In genomic region chr22:41833369-41834004, GRCh38 we compare ENCODE assay signal across 8 cellular contexts. TPM values are rescaled to one million over a fixed set of nuclear protein-coding genes. Genes with fewer than 3 reads are reported as not detected.
A peak's percentile ranks its signal among the peaks of the same experiment; 100 is the strongest.
DNase-seq lines count a peak whose midpoint lies in the region; ATAC-seq and FAIRE-seq lines count a peak whose summit lies in the region.

No MANE protein-coding gene starts in this region.

- ATAC-seq in GM18520 (IDR thresholded peaks at IDR 0.05; ENCODE audit: unreplicated experiment) = no peak

- H3K4me1 ChIP-seq in ectodermal cell (ENCODE audit: control insufficient read depth, insufficient read depth, low read length) = no peaks in the 10 kb centered on the region

- no peaks in the 10 kb centered on the region for H3K9me3 ChIP-seq in ectodermal cell (ENCODE audit: control insufficient read depth, low read length)

- no peaks in the 10 kb centered on the region for H3K27me3 ChIP-seq in ectodermal cell (ENCODE audit: control insufficient read depth, insufficient read depth, low read length, poor library complexity, severe bottlenecking)

- peak; percentile 45 for DNase-seq in Ammon's horn (ENCODE audit: low spot score)
- DNase-seq in GM19239 (ENCODE audit: insufficient read length, low spot score) = no peak
- peak; percentile 30 for DNase-seq in HK-2 (ENCODE audit: unreplicated experiment)
- peak; percentile 27 for DNase-seq in activated CD4-positive, alpha-beta T cell treated with anti-CD3 and anti-CD28 coated beads, Interleukin-2, amount 50 U/mL, for 1 hour
- DNase-seq in medulla oblongata (ENCODE audit: extremely low spot score) = peak; percentile 48
- DNase-seq in stimulated activated CD8-positive, alpha-beta memory T cell treated with anti-CD3 and anti-CD28 coated beads, Interleukin-2, amount 100 ng/mL, for 48 hours (ENCODE audit: low read depth in 2 of 2) = peak; percentile 37 to 39

- H3K27ac ChIP-seq in ectodermal cell (ENCODE audit: insufficient read depth, low read depth, low read length, poor library complexity, severe bottlenecking) = peak overlapping the region; percentile 97

- peaks cover 7% of the 10 kb centered on the region for H3K36me3 ChIP-seq in ectodermal cell (ENCODE audit: control insufficient read depth, insufficient read depth, low read length)

- peak; percentile 55 for FAIRE-seq in GM19239 (lab: Jason Lieb, UNC)

- WGBS in ectodermal cell, 2 experiments = 0% methylated on average over 86 of the region's 86 CpGs

- H3K4me3 ChIP-seq in ectodermal cell (ENCODE audit: insufficient read depth, low read depth, low read length) = peak overlapping the region; percentile 82

RNA-seq across cellular contexts. Expression of gene SREBF2, which starts 0.6 kb away (rescaled TPM):
- 157 TPM for polyA plus RNA-seq in ectodermal cell (2013, experiment 1 of 4)
- polyA plus RNA-seq in ectodermal cell (2013, experiment 2 of 4) = 171 TPM
- 123 TPM for polyA plus RNA-seq in ectodermal cell (2013, experiment 3 of 4)
- polyA plus RNA-seq in ectodermal cell (2013, experiment 4 of 4) = 134 TPM

RNA-seq across cellular contexts. Expression of gene CCDC134, which starts 33.0 kb away (rescaled TPM):
- polyA plus RNA-seq in ectodermal cell (2013, experiment 1 of 4) = 10.0 TPM
- 8.6 TPM for polyA plus RNA-seq in ectodermal cell (2013, experiment 2 of 4)
- 7.2 TPM for polyA plus RNA-seq in ectodermal cell (2013, experiment 3 of 4)
- polyA plus RNA-seq in ectodermal cell (2013, experiment 4 of 4) = 8.2 TPM
